In the genomic region with DNA sequence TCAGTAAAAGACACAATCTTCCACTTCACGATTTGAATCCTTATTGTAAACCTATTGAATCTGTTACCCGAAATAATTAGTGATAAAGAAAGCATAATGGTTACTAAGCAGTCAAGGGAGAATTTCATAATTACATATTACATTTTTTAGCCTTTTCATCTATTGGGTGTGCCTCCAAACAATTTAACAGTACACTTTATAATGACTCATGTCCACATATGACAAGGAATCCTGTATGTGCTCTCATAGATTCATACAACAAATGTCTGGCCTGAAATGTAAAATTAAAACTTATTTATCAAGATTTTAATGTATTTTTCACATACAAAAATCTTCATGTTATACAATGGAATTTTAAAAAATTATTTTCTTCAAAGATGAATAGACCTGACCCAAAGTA, we compare ENCODE assay signal across 33 cellular contexts. TPM values are rescaled to one million over a fixed set of nuclear protein-coding genes. Genes with fewer than 3 reads are reported as not detected.
DNase-seq lines count a peak whose midpoint lies in the region; FAIRE-seq and TF ChIP-seq lines count a peak whose summit lies in the region.
"Had no signal": no experiment of that assay in that cellular context is flagged by ENCODE, and none has a peak within 500 bp of the region (broad histone marks: within the 10 kb centered on the region; RNA-seq: fewer than 3 reads in every experiment).

No MANE protein-coding gene starts in this region.

- H3K27me3 Mint-ChIP-seq in CD8-positive, alpha-beta memory T cell: no peaks in the 10 kb centered on the region
- H3K27me3 Mint-ChIP-seq: CD4-positive, CD25-positive, alpha-beta regulatory T cell; type B pancreatic cell had no signal

- H3K9me3 Mint-ChIP-seq in CD8-positive, alpha-beta memory T cell: no peaks in the 10 kb centered on the region
- H3K9me3 Mint-ChIP-seq: activated naive CD4-positive, alpha-beta T cell treated with anti-CD3 and anti-CD28 coated beads, Interleukin-2, amount 50 U/mL, for 72 hours; CD4-positive, CD25-positive, alpha-beta regulatory T cell; type B pancreatic cell had no signal

- H3K9me3 ChIP-seq in OCI-LY1 (ENCODE audit: low read length) (no peaks in the 10 kb centered on the region), kidney (ENCODE audit: control insufficient read depth in 1 of 2, low read length in 2 of 2) (no peaks in the 10 kb centered on the region), right atrium auricular region (no peaks in the 10 kb centered on the region)
- no peaks in the 10 kb centered on the region for H3K9me3 ChIP-seq in CD8-positive, alpha-beta memory T cell (ENCODE audit: low read length)
- H3K9me3 ChIP-seq: A549, heart left ventricle, lower lobe of right lung, neutrophil, prostate gland, sigmoid colon had no signal

- H3F3A ChIP-seq in OCI-LY1 (ENCODE audit: insufficient read depth, low read length): no peaks in the 10 kb centered on the region

- no peak overlapping the region for H3K27ac Mint-ChIP-seq in CD8-positive, alpha-beta memory T cell
- H3K27ac Mint-ChIP-seq: activated naive CD4-positive, alpha-beta T cell treated with anti-CD3 and anti-CD28 coated beads, Interleukin-2, amount 50 U/mL, for 72 hours; CD4-positive, CD25-positive, alpha-beta regulatory T cell; naive thymus-derived CD4-positive, alpha-beta T cell; type B pancreatic cell had no signal

- H3K4me1 Mint-ChIP-seq in CD8-positive, alpha-beta memory T cell: peaks cover 58 to 87% (median 82%) of the 10 kb centered on the region in 3 donors

- H3K9ac ChIP-seq in OCI-LY1 (ENCODE audit: low read length) (no peak overlapping the region), kidney (ENCODE audit: low read length in 2 of 2) (no peak overlapping the region)
- H3K9ac ChIP-seq: KMS-11 had no signal

- H3K36me3 Mint-ChIP-seq in CD8-positive, alpha-beta memory T cell: peaks cover 0 to 1% (median 0%) of the 10 kb centered on the region in 3 donors
- H3K36me3 Mint-ChIP-seq: activated naive CD4-positive, alpha-beta T cell treated with anti-CD3 and anti-CD28 coated beads, Interleukin-2, amount 50 U/mL, for 72 hours; CD4-positive, CD25-positive, alpha-beta regulatory T cell; naive thymus-derived CD4-positive, alpha-beta T cell; type B pancreatic cell had no signal

- no peak for TF ChIP-seq CTCF in C4-2B (conservative IDR thresholded peaks at IDR 0.05)
- no peak for TF ChIP-seq CTCF in OCI-LY1 (IDR thresholded peaks at IDR 0.05; ENCODE audit: low read length)
- TF ChIP-seq CTCF in kidney (IDR thresholded peaks at IDR 0.05; ENCODE audit: borderline replicate concordance, extremely low read depth, insufficient read depth): no peak
- no peak for TF ChIP-seq CTCF in right atrium auricular region (IDR thresholded peaks at IDR 0.05)

- FAIRE-seq in kidney (lab: Jason Lieb, UNC): peak; percentile 37
- FAIRE-seq: A549, D721Med, endothelial cell of umbilical vein, GM12878 had no signal

- CTCF ChIA-PET in CD8-positive, alpha-beta memory T cell (lab: Charles Lee): no interaction called here

- no peak for DNase-seq in epithelial cell of prostate (ENCODE audit: low read depth, low spot score)
- no peak for DNase-seq in kidney
- no peak for DNase-seq in right atrium auricular region (ENCODE audit: low spot score)
- DNase-seq in NCI-H2029 (lab: John Stamatoyannopoulos, UW): no peak
- DNase-seq in DMS 273 (lab: John Stamatoyannopoulos, UW; ENCODE audit: unreplicated experiment): no peak
- DNase-seq in CD8-positive, alpha-beta memory T cell: no peak
- DNase-seq: activated CD4-positive, alpha-beta T cell treated with anti-CD3 and anti-CD28 coated beads for 1 hour; activated T-cell treated with anti-CD3 and anti-CD28 coated beads for 4 hours; CD4-positive, CD25-positive, alpha-beta regulatory T cell; heart left ventricle; lower lobe of right lung; MM.1S; naive thymus-derived CD4-positive, alpha-beta T cell; NCI-H1105 treated with DMSO at 0.1 percent for 48 hours; NCI-H1930; NCI-H524 treated with DMSO at 0.1 percent for 48 hours; NK-92 treated with Interleukin-12 subunit alpha and Interleukin-12 subunit beta, amount 100 ng/mL, for 24 hours; PC-9; Right ventricle myocardium superior; sigmoid colon; stimulated activated CD4-positive, alpha-beta T cell treated with anti-CD3 and anti-CD28 coated beads, Interleukin-4, amount 100 ng/mL, for 24 hours had no signal

- H3K4me2 ChIP-seq in OCI-LY1 (ENCODE audit: low read length): peak overlapping the region; percentile 73; the same call in 1 of the 2 replicates
- H3K4me2 ChIP-seq: KMS-11, PC-9 had no signal

- no peaks in the 10 kb centered on the region for H3K36me3 ChIP-seq in OCI-LY1 (ENCODE audit: insufficient read depth, low read length)
- H3K36me3 ChIP-seq in kidney (ENCODE audit: control insufficient read depth in 1 of 2, insufficient read depth in 2 of 2, low read length in 2 of 2): no peaks in the 10 kb centered on the region
- no peaks in the 10 kb centered on the region for H3K36me3 ChIP-seq in right atrium auricular region
- no peaks in the 10 kb centered on the region for H3K36me3 ChIP-seq in CD8-positive, alpha-beta memory T cell (ENCODE audit: insufficient read depth, low read length)
- H3K36me3 ChIP-seq: heart left ventricle, lower lobe of right lung, neutrophil, prostate gland, sigmoid colon had no signal

- peaks cover 55% of the 10 kb centered on the region for H3K4me1 ChIP-seq in OCI-LY1 (ENCODE audit: insufficient read depth, low read length, severe bottlenecking)
- H3K4me1 ChIP-seq in kidney (ENCODE audit: control insufficient read depth in 1 of 2, insufficient read depth in 1 of 2, low read depth in 1 of 2, low read length in 2 of 2): peaks cover 0 to 6% of the 10 kb centered on the region in 2 donors
- H3K4me1 ChIP-seq in right atrium auricular region: peaks cover 0 to 11% of the 10 kb centered on the region in 2 donors
- H3K4me1 ChIP-seq in CD8-positive, alpha-beta memory T cell (ENCODE audit: insufficient read depth, low read length): peaks cover 13% of the 10 kb centered on the region
- H3K4me1 ChIP-seq: prostate gland had no signal

- H3K4me3 ChIP-seq in OCI-LY1 (ENCODE audit: low read depth, low read length, poor library complexity, severe bottlenecking): no peak overlapping the region
- H3K4me3 ChIP-seq in kidney (ENCODE audit: low read length in 2 of 2): no peak overlapping the region
- no peak overlapping the region for H3K4me3 ChIP-seq in right atrium auricular region
- H3K4me3 ChIP-seq in CD8-positive, alpha-beta memory T cell (ENCODE audit: low read length): no peak overlapping the region
- H3K4me3 ChIP-seq: A549, GM12878, heart left ventricle, lower lobe of right lung, PC-9, prostate gland, sigmoid colon had no signal

- no peaks in the 10 kb centered on the region for H4K20me1 ChIP-seq in OCI-LY1 (ENCODE audit: insufficient read depth, low read length)

- peak overlapping the region; percentile 62; the same call in 1 of the 2 replicates for H3K27ac ChIP-seq in C4-2B
- H3K27ac ChIP-seq in OCI-LY1 (ENCODE audit: low read depth, low read length, poor library complexity, severe bottlenecking): no peak overlapping the region
- peak overlapping the region; percentile 26 for H3K27ac ChIP-seq in epithelial cell of prostate
- H3K27ac ChIP-seq in kidney (ENCODE audit: low read depth in 2 of 2, low read length in 2 of 2): no peak overlapping the region
- H3K27ac ChIP-seq in right atrium auricular region: no peak overlapping the region
- no peak overlapping the region for H3K27ac ChIP-seq in CD8-positive, alpha-beta memory T cell (ENCODE audit: low read depth, low read length)
- H3K27ac ChIP-seq: A549, heart left ventricle, HL-60, KMS-11, lower lobe of right lung, neutrophil, PC-9, prostate gland, sigmoid colon had no signal

- peak overlapping the region in 1 of 7 donors; percentile 1 for H3K4me3 Mint-ChIP-seq in CD8-positive, alpha-beta memory T cell
- H3K4me3 Mint-ChIP-seq: CD4-positive, CD25-positive, alpha-beta regulatory T cell; type B pancreatic cell had no signal

- H3K9me2 ChIP-seq in OCI-LY1 (ENCODE audit: low read depth, low read length): no peaks in the 10 kb centered on the region

- H3K27me3 ChIP-seq in OCI-LY1 (ENCODE audit: insufficient read depth, low read length) (no peaks in the 10 kb centered on the region), right atrium auricular region (no peaks in the 10 kb centered on the region)
- H3K27me3 ChIP-seq in CD8-positive, alpha-beta memory T cell (ENCODE audit: insufficient read depth, low read length, poor library complexity, severe bottlenecking): no peaks in the 10 kb centered on the region
- H3K27me3 ChIP-seq: heart left ventricle, neutrophil, sigmoid colon had no signal

- intact Hi-C loops in kidney (cut with DNase I): no loop called here

- POLR2A ChIA-PET in CD8-positive, alpha-beta memory T cell (lab: Charles Lee): no interaction called here

- no peak overlapping the region for H2AFZ ChIP-seq in OCI-LY1 (ENCODE audit: low read length)
- H2AFZ ChIP-seq: PC-9 had no signal

- H3K79me2 ChIP-seq in OCI-LY1 (ENCODE audit: insufficient read depth, low read length): peaks cover 86% of the 10 kb centered on the region

RNA-seq across cellular contexts. Expression of gene PPP3CA, which starts 39.4 kb away (rescaled TPM):
- total RNA-seq in kidney (31.5 TPM), right atrium auricular region (10 to 100 TPM; 11.2 to 15.7 TPM)
- 6.9 TPM for polyA plus RNA-seq in kidney (ENCODE audit: insufficient read depth, low read depth, low replicate concordance)
- total RNA-seq in CD8-positive, alpha-beta memory T cell: 10 to 100 TPM; 30.0 to 30.7 TPM
- polyA plus RNA-seq in CD8-positive, alpha-beta memory T cell: 6.9 TPM

Comparison
In these comparisons a context has a peak if more than half of its experiments do, and no peak if none do; other contexts are left out.
1. H3K27ac ChIP-seq: peak in C4-2B (single experiment) and epithelial cell of prostate (single experiment); none in OCI-LY1 (single experiment), kidney (0 of 2), right atrium auricular region (0 of 2) and CD8-positive, alpha-beta memory T cell (single experiment).